ENCODE assay signal across 8 cellular contexts in genomic region chr2:68121873-68122679, GRCh38. TPM values are rescaled to one million over a fixed set of nuclear protein-coding genes. Genes with fewer than 3 reads are reported as not detected.
DNase-seq lines count a peak whose midpoint lies in the region; ATAC-seq and TF ChIP-seq lines count a peak whose summit lies in the region.

No MANE protein-coding gene starts in this region.

- H3K9me3 ChIP-seq in osteoblast (ENCODE audit: low read depth, low read length) (no peaks in the 10 kb centered on the region), testis (no peaks in the 10 kb centered on the region)

- peak overlapping the region; percentile 40 for H3K4me3 ChIP-seq in osteoblast (ENCODE audit: insufficient read depth, low read length)
- no peak overlapping the region for H3K4me3 ChIP-seq in testis

- H3K27me3 ChIP-seq in foreskin keratinocyte (peaks cover 4% of the 10 kb centered on the region), osteoblast (ENCODE audit: insufficient read depth, low read length) (no peaks in the 10 kb centered on the region), testis (no peaks in the 10 kb centered on the region)

- ATAC-seq in foreskin keratinocyte (peak; percentile 49), HG02840 (IDR thresholded peaks at IDR 0.05; ENCODE audit: low FRiP score, unreplicated experiment) (no peak)

- H3K36me3 ChIP-seq in osteoblast (ENCODE audit: insufficient read depth, low read length): no peaks in the 10 kb centered on the region
- no peaks in the 10 kb centered on the region for H3K36me3 ChIP-seq in testis (ENCODE audit: low read depth, missing control alignments)

- H3K4me1 ChIP-seq in foreskin keratinocyte (no peaks in the 10 kb centered on the region), osteoblast (ENCODE audit: insufficient read depth, low read length) (peaks cover 6% of the 10 kb centered on the region), testis (peaks cover 6% of the 10 kb centered on the region)

- H4K20me1 ChIP-seq in osteoblast (ENCODE audit: insufficient read depth, low read length): no peaks in the 10 kb centered on the region

- DNase-seq in DMS 273 treated with DMSO at 0.1 percent for 48 hours (lab: John Stamatoyannopoulos, UW) (peak; percentile 31), RPMI7951 (ENCODE audit: low read depth) (peak; percentile 76), foreskin keratinocyte (peak; percentile 12 to 40), osteoblast (ENCODE audit: insufficient read length, low spot score, missing footprints) (peak; percentile 72), testis (peak; percentile 96)
- peak; percentile 55 for DNase-seq in activated effector memory CD4-positive, alpha-beta T cell treated with Interleukin-2 at 50 U/mL for 16 hours

- TF ChIP-seq POLR2A in testis (IDR thresholded peaks at IDR 0.05): no peak

- WGBS in testis, 2 donors: 38 to 42% methylated on average over 16 of the region's 16 CpGs

- H3K27ac ChIP-seq in foreskin keratinocyte: no peak overlapping the region
- no peak overlapping the region for H3K27ac ChIP-seq in osteoblast (ENCODE audit: low read depth, low read length)
- no peak overlapping the region for H3K27ac ChIP-seq in testis

- intact Hi-C loops in testis (cut with DNase I; ENCODE audit: low total_unique reads): loop anchor here (10.0 kb wide), 1 partner anchor 123 kb away; no protein-coding TSS in a partner anchor

- TF ChIP-seq CTCF in foreskin keratinocyte (conservative IDR thresholded peaks at IDR 0.05) (peak; percentile 92), osteoblast (IDR thresholded peaks at IDR 0.05; ENCODE audit: extremely low read depth, low read depth, low read length) (peak; percentile 99), testis (IDR thresholded peaks at IDR 0.05) (peak; percentile 90 to 95 (median 93))

- no peaks in the 10 kb centered on the region for H3K79me2 ChIP-seq in osteoblast (ENCODE audit: insufficient read depth, low read length)

- TF ChIP-seq RAD21 in Ishikawa (IDR thresholded peaks at IDR 0.05; ENCODE audit: low read depth): peak; percentile 88

- H2AFZ ChIP-seq in osteoblast (ENCODE audit: low read length): peak overlapping the region; percentile 60

- TF ChIP-seq EP300 in Ishikawa (IDR thresholded peaks at IDR 0.05; ENCODE audit: borderline replicate concordance): no peak

- H3K4me2 ChIP-seq in osteoblast (ENCODE audit: insufficient read depth, low read length): peak overlapping the region; percentile 73

TF ChIP-seq in Ishikawa, 13 proteins besides CTCF, POLR2A, EP300 and RAD21:
- TF ChIP-seq MAX (IDR thresholded peaks at IDR 0.05) (0 out of 2 replicates have a peak, but pooled peaks have one; percentile 22), REST (IDR thresholded peaks at IDR 0.05; ENCODE audit: low read depth) (no peak)
TF ChIP-seq in Ishikawa: peak in this region for 1.

RNA-seq across cellular contexts. Expression of gene PNO1, which starts 35.6 kb away (rescaled TPM):
- 19.3 and 25.0 TPM in 2 replicates for total RNA-seq in RPMI7951 (2014; rRNA removed; shearing (Covaris generic))
- total RNA-seq in foreskin keratinocyte: 26.8 and 29.6 TPM in 2 replicates
- polyA plus RNA-seq in foreskin keratinocyte: 21.4 and 26.4 TPM in 2 replicates
- 10.5 and 15.0 TPM in 2 replicates for total RNA-seq in osteoblast
- total RNA-seq in testis: 10 to 100 TPM; 13.3 to 18.4 TPM
- 15.4 TPM for polyA plus RNA-seq in testis (ENCODE audit: insufficient read depth, low read depth, low replicate concordance)

RNA-seq across cellular contexts. Expression of gene C1D, which starts 59.3 kb away (rescaled TPM):
- 106 and 122 TPM in 2 replicates for total RNA-seq in RPMI7951 (2014; rRNA removed; shearing (Covaris generic))
- total RNA-seq in foreskin keratinocyte: 23.9 and 26.5 TPM in 2 replicates
- polyA plus RNA-seq in foreskin keratinocyte: 22.1 and 26.2 TPM in 2 replicates
- total RNA-seq in osteoblast: 24.8 and 25.7 TPM in 2 replicates
- total RNA-seq in testis: 10 to 100 TPM; 27.0 to 31.7 TPM
- 34.0 TPM for polyA plus RNA-seq in testis (ENCODE audit: insufficient read depth, low read depth, low replicate concordance)

Comparison
In these comparisons a context has a peak if more than half of its experiments do, and no peak if none do; other contexts are left out.
1. DNase-seq: peak in every context shown above with its lines; median percentile 96 in testis; 76 in RPMI7951; 72 in osteoblast; 55 in activated effector memory CD4-positive, alpha-beta T cell treated with Interleukin-2 at 50 U/mL for 16 hours; 31 in DMS 273 treated with DMSO at 0.1 percent for 48 hours; 26 in foreskin keratinocyte.